In the genomic region with DNA sequence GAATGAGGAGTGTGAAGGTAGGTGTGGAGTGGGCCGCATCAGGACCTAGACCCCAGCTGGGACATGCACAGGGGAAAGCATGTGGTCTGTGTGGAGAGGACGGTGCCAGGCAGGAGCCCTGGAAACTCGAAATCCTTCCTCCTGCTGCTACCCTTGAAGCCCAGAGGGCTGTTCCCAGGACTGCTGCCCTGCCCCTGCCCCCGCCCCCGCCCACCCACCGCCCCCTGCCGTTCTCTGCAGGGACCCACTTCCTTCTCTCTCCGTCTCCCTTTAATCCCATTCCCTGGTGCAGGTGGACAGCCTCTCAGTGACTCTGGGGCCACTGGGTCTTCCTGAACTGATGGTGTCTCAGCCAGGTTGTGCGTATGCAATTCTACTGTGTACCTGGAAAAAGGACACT, we compare ENCODE assay signal across 20 cellular contexts. TPM values are rescaled to one million over a fixed set of nuclear protein-coding genes. Genes with fewer than 3 reads are reported as not detected.
A peak's percentile ranks its signal among the peaks of the same experiment; 100 is the strongest.
DNase-seq lines count a peak whose midpoint lies in the region; ATAC-seq and TF ChIP-seq lines count a peak whose summit lies in the region.
"Had no signal": no experiment of that assay in that cellular context is flagged by ENCODE, and none has a peak within 500 bp of the region (broad histone marks: within the 10 kb centered on the region; RNA-seq: fewer than 3 reads in every experiment).

No MANE protein-coding gene starts in this region.

- H3K27ac ChIP-seq in WERI-Rb-1: peak overlapping the region; percentile 43
- H3K27ac ChIP-seq: 22Rv1, A549, C4-2B, GM23248 had no signal

- POLR2A ChIA-PET in activated CD4-positive, alpha-beta T cell treated with anti-CD3 and anti-CD28 coated beads for 36 hours (lab: Charles Lee): no interaction called here
- POLR2A ChIA-PET in activated CD4-positive, alpha-beta T cell treated with anti-CD3 and anti-CD28 coated beads, Interleukin-2, amount 10 ng/mL, durations not matched to agents 7 days and 5 days (lab: Charles Lee): no interaction called here

- no peaks in the 10 kb centered on the region for H3K9me3 Mint-ChIP-seq in activated CD4-positive, alpha-beta T cell treated with anti-CD3 and anti-CD28 coated beads for 36 hours (ENCODE audit: low read depth)
- H3K9me3 Mint-ChIP-seq in activated CD4-positive, alpha-beta T cell treated with anti-CD3 and anti-CD28 coated beads, Interleukin-2, amount 10 ng/mL, durations not matched to agents 7 days and 5 days: no peaks in the 10 kb centered on the region
- H3K9me3 Mint-ChIP-seq in activated T-cell treated with anti-CD3 and anti-CD28 coated beads, Interleukin-2, amount 50 U/mL, for 72 hours: no peaks in the 10 kb centered on the region
- H3K9me3 Mint-ChIP-seq: CD4-positive, alpha-beta T cell had no signal

- CTCF ChIA-PET in activated CD4-positive, alpha-beta T cell treated with anti-CD3 and anti-CD28 coated beads for 36 hours (lab: Charles Lee): no interaction called here
- CTCF ChIA-PET in activated CD4-positive, alpha-beta T cell treated with anti-CD3 and anti-CD28 coated beads, Interleukin-2, amount 10 ng/mL, durations not matched to agents 7 days and 5 days (lab: Charles Lee): no interaction called here

- no peaks in the 10 kb centered on the region for H3K27me3 Mint-ChIP-seq in activated CD4-positive, alpha-beta T cell treated with anti-CD3 and anti-CD28 coated beads for 36 hours
- H3K27me3 Mint-ChIP-seq in activated CD4-positive, alpha-beta T cell treated with anti-CD3 and anti-CD28 coated beads, Interleukin-2, amount 10 ng/mL, durations not matched to agents 7 days and 5 days: no peaks in the 10 kb centered on the region
- no peaks in the 10 kb centered on the region for H3K27me3 Mint-ChIP-seq in activated T-cell treated with anti-CD3 and anti-CD28 coated beads, Interleukin-2, amount 50 U/mL, for 72 hours (ENCODE audit: low read depth)
- H3K27me3 Mint-ChIP-seq: CD4-positive, alpha-beta T cell had no signal

- H3K27ac Mint-ChIP-seq in activated CD4-positive, alpha-beta T cell treated with anti-CD3 and anti-CD28 coated beads for 36 hours: peak overlapping the region; percentile 4
- no peak overlapping the region for H3K27ac Mint-ChIP-seq in activated CD4-positive, alpha-beta T cell treated with anti-CD3 and anti-CD28 coated beads, Interleukin-2, amount 10 ng/mL, durations not matched to agents 7 days and 5 days
- H3K27ac Mint-ChIP-seq in activated T-cell treated with anti-CD3 and anti-CD28 coated beads, Interleukin-2, amount 50 U/mL, for 72 hours: no peak overlapping the region
- H3K27ac Mint-ChIP-seq: CD4-positive, alpha-beta T cell had no signal

- no peaks in the 10 kb centered on the region for H3K27me3 ChIP-seq in WERI-Rb-1 (ENCODE audit: insufficient read depth, low read depth, severe bottlenecking)

- H3K36me3 Mint-ChIP-seq in activated CD4-positive, alpha-beta T cell treated with anti-CD3 and anti-CD28 coated beads for 36 hours (ENCODE audit: low read depth): peaks cover 46% of the 10 kb centered on the region
- H3K36me3 Mint-ChIP-seq in activated CD4-positive, alpha-beta T cell treated with anti-CD3 and anti-CD28 coated beads, Interleukin-2, amount 10 ng/mL, durations not matched to agents 7 days and 5 days (ENCODE audit: low read depth): peaks cover 49% of the 10 kb centered on the region
- H3K36me3 Mint-ChIP-seq in activated T-cell treated with anti-CD3 and anti-CD28 coated beads, Interleukin-2, amount 50 U/mL, for 72 hours (ENCODE audit: insufficient read depth in 2 of 2): peaks cover 1 to 21% of the 10 kb centered on the region in 2 donors

- DNase-seq in activated CD4-positive, alpha-beta T cell treated with anti-CD3 and anti-CD28 coated beads for 36 hours: no peak
- DNase-seq in activated CD4-positive, alpha-beta T cell treated with anti-CD3 and anti-CD28 coated beads, Interleukin-2, amount 10 ng/mL, durations not matched to agents 7 days and 5 days: no peak
- DNase-seq in WERI-Rb-1 (no peak), iPS-NIHi11 (ENCODE audit: low spot score) (peak; percentile 34), Right ventricle myocardium inferior (ENCODE audit: missing footprints) (no peak)
- DNase-seq in activated T-cell treated with anti-CD3 and anti-CD28 coated beads, Interleukin-2, amount 50 U/mL, for 72 hours: no peak
- DNase-seq in stimulated activated naive CD4-positive, alpha-beta T cell treated with Interleukin-2 at 50 U/mL for 16 hours (lab: John Stamatoyannopoulos, UW): no peak
- DNase-seq: AML-193; Calu3; CD4-positive, alpha-beta T cell; DMS53; DND-41; EL; GM23248; IMR-90 had no signal

- no peaks in the 10 kb centered on the region for H3K9me3 ChIP-seq in WERI-Rb-1 (ENCODE audit: severe bottlenecking)
- H3K9me3 ChIP-seq: A549 had no signal

- H3K4me3 Mint-ChIP-seq in activated CD4-positive, alpha-beta T cell treated with anti-CD3 and anti-CD28 coated beads for 36 hours: no peak overlapping the region
- H3K4me3 Mint-ChIP-seq in activated CD4-positive, alpha-beta T cell treated with anti-CD3 and anti-CD28 coated beads, Interleukin-2, amount 10 ng/mL, durations not matched to agents 7 days and 5 days: no peak overlapping the region
- H3K4me3 Mint-ChIP-seq in activated T-cell treated with anti-CD3 and anti-CD28 coated beads, Interleukin-2, amount 50 U/mL, for 72 hours: no peak overlapping the region
- H3K4me3 Mint-ChIP-seq: CD4-positive, alpha-beta T cell had no signal

- intact Hi-C loops in activated CD4-positive, alpha-beta T cell treated with anti-CD3 and anti-CD28 coated beads for 36 hours (cut with DNase I, micrococcal nuclease): no loop called here
- intact Hi-C loops in Right ventricle myocardium inferior (cut with DNase I): no loop called here

- no peak overlapping the region for H3K4me3 ChIP-seq in WERI-Rb-1 (ENCODE audit: low read depth, low read length)
- H3K4me3 ChIP-seq: A549, GM23248, K562 had no signal

- ATAC-seq in activated CD4-positive, alpha-beta T cell treated with anti-CD3 and anti-CD28 coated beads for 36 hours: no peak
- no peak for ATAC-seq in activated T-cell treated with anti-CD3 and anti-CD28 coated beads, Interleukin-2, amount 50 U/mL, for 72 hours (replicated peaks in 1 of 2)
- ATAC-seq in Right ventricle myocardium inferior: no peak
- ATAC-seq: K562 had no signal

- H3K36me3 ChIP-seq in WERI-Rb-1: peaks cover 51% of the 10 kb centered on the region

- H3K4me1 Mint-ChIP-seq in activated CD4-positive, alpha-beta T cell treated with anti-CD3 and anti-CD28 coated beads for 36 hours: peaks cover 3% of the 10 kb centered on the region
- peaks cover 3% of the 10 kb centered on the region for H3K4me1 Mint-ChIP-seq in activated CD4-positive, alpha-beta T cell treated with anti-CD3 and anti-CD28 coated beads, Interleukin-2, amount 10 ng/mL, durations not matched to agents 7 days and 5 days
- H3K4me1 Mint-ChIP-seq in activated T-cell treated with anti-CD3 and anti-CD28 coated beads, Interleukin-2, amount 50 U/mL, for 72 hours (ENCODE audit: low read depth): peaks cover 5% of the 10 kb centered on the region

- TF ChIP-seq CTCF in WERI-Rb-1 (IDR thresholded peaks at IDR 0.05; ENCODE audit: low read depth, low read length): no peak

RNA-seq across cellular contexts. Expression of gene ITFG2, which starts 8.0 kb away (rescaled TPM):
- 10 to 100 TPM; 28.0 to 35.3 TPM for total RNA-seq in activated CD4-positive, alpha-beta T cell treated with anti-CD3 and anti-CD28 coated beads for 36 hours
- 10 to 100 TPM; 43.5 to 48.2 TPM for total RNA-seq in activated CD4-positive, alpha-beta T cell treated with anti-CD3 and anti-CD28 coated beads, Interleukin-2, amount 10 ng/mL, durations not matched to agents 7 days and 5 days
- 10 to 100 TPM; 19.2 to 20.3 TPM for total RNA-seq in activated T-cell treated with anti-CD3 and anti-CD28 coated beads, Interleukin-2, amount 50 U/mL, for 72 hours
- total RNA-seq in Right ventricle myocardium inferior: 11.4 TPM

RNA-seq across cellular contexts. Expression of gene NRIP2, which starts 14.4 kb away (rescaled TPM):
- total RNA-seq in activated CD4-positive, alpha-beta T cell treated with anti-CD3 and anti-CD28 coated beads for 36 hours: not detected
- not detected for total RNA-seq in activated CD4-positive, alpha-beta T cell treated with anti-CD3 and anti-CD28 coated beads, Interleukin-2, amount 10 ng/mL, durations not matched to agents 7 days and 5 days
- total RNA-seq in activated T-cell treated with anti-CD3 and anti-CD28 coated beads, Interleukin-2, amount 50 U/mL, for 72 hours: not detected
- total RNA-seq in Right ventricle myocardium inferior: 3.2 TPM
- total RNA-seq: Calu3; CD4-positive, alpha-beta T cell; G401; GM23248; K562 had no signal

RNA-seq across cellular contexts. Expression of gene FKBP4, which starts 25.7 kb away (rescaled TPM):
- 100 to 1,000 TPM; 129 to 182 TPM for total RNA-seq in activated CD4-positive, alpha-beta T cell treated with anti-CD3 and anti-CD28 coated beads for 36 hours
- total RNA-seq in activated CD4-positive, alpha-beta T cell treated with anti-CD3 and anti-CD28 coated beads, Interleukin-2, amount 10 ng/mL, durations not matched to agents 7 days and 5 days: 10 to 100 TPM; 47.2 to 68.2 TPM
- 10 to 100 TPM; 64.1 to 75.3 TPM for total RNA-seq in activated T-cell treated with anti-CD3 and anti-CD28 coated beads, Interleukin-2, amount 50 U/mL, for 72 hours
- total RNA-seq in Right ventricle myocardium inferior: 64.1 TPM

RNA-seq across cellular contexts. Expression of gene TEX52, which starts 36.4 kb away (rescaled TPM):
- under 1 TPM in 1 of 2 experiments, not detected in 1; 0.16 TPM for total RNA-seq in activated CD4-positive, alpha-beta T cell treated with anti-CD3 and anti-CD28 coated beads for 36 hours
- under 1 TPM; 0.29 to 0.35 TPM for total RNA-seq in activated CD4-positive, alpha-beta T cell treated with anti-CD3 and anti-CD28 coated beads, Interleukin-2, amount 10 ng/mL, durations not matched to agents 7 days and 5 days
- total RNA-seq in activated T-cell treated with anti-CD3 and anti-CD28 coated beads, Interleukin-2, amount 50 U/mL, for 72 hours: under 1 TPM; 0.28 to 0.48 TPM
- total RNA-seq in Right ventricle myocardium inferior: not detected
- total RNA-seq: Calu3; CD4-positive, alpha-beta T cell; G401; GM23248; IMR-90; K562 had no signal

RNA-seq across cellular contexts. Expression of gene FOXM1, which starts 56.5 kb away (rescaled TPM):
- total RNA-seq in activated CD4-positive, alpha-beta T cell treated with anti-CD3 and anti-CD28 coated beads for 36 hours: 10 to 100 TPM; 74.5 to 92.3 TPM
- 100 to 1,000 TPM; 119 to 131 TPM for total RNA-seq in activated CD4-positive, alpha-beta T cell treated with anti-CD3 and anti-CD28 coated beads, Interleukin-2, amount 10 ng/mL, durations not matched to agents 7 days and 5 days
- total RNA-seq in activated T-cell treated with anti-CD3 and anti-CD28 coated beads, Interleukin-2, amount 50 U/mL, for 72 hours: 100 to 1,000 TPM; 109 to 119 TPM
- total RNA-seq in Right ventricle myocardium inferior: 1.2 TPM
